26 cellular contexts compared by ENCODE assay signal in genomic region chr20:46108976-46109375, GRCh38.
"Had no signal": no experiment of that assay in that cellular context is flagged by ENCODE, and none has a peak within 500 bp of the region (broad histone marks: within the 10 kb centered on the region; RNA-seq: fewer than 3 reads in every experiment).

No MANE protein-coding gene starts in this region.

- H3K27me3 ChIP-seq: ovary, right lobe of liver, testis had no signal

- H3K4me1 ChIP-seq: left ventricle myocardium inferior, right lobe of liver, testis, transverse colon, uterus had no signal

- H3K36me3 Mint-ChIP-seq: activated CD4-positive, alpha-beta memory T cell treated with anti-CD3 and anti-CD28 coated beads for 36 hours; activated naive CD4-positive, alpha-beta T cell treated with anti-CD3 and anti-CD28 coated beads, Interleukin-2, amount 50 U/mL, for 24 hours had no signal

- H3K4me3 Mint-ChIP-seq: activated CD4-positive, alpha-beta memory T cell treated with anti-CD3 and anti-CD28 coated beads for 36 hours; activated CD4-positive, alpha-beta T cell treated with anti-CD3 and anti-CD28 coated beads, Interleukin-2, amount 10 ng/mL, durations not matched to agents 24 days and 14 days; activated naive CD4-positive, alpha-beta T cell treated with anti-CD3 and anti-CD28 coated beads, Interleukin-2, amount 50 U/mL, for 24 hours; nephron progenitor cell had no signal

- H3K27ac Mint-ChIP-seq: activated CD4-positive, alpha-beta memory T cell treated with anti-CD3 and anti-CD28 coated beads for 36 hours; activated CD4-positive, alpha-beta T cell treated with anti-CD3 and anti-CD28 coated beads, Interleukin-2, amount 10 ng/mL, durations not matched to agents 24 days and 14 days; activated naive CD4-positive, alpha-beta T cell treated with anti-CD3 and anti-CD28 coated beads, Interleukin-2, amount 50 U/mL, for 24 hours; nephron progenitor cell; progenitor cell of endocrine pancreas had no signal

- H3K9me3 Mint-ChIP-seq: activated CD4-positive, alpha-beta memory T cell treated with anti-CD3 and anti-CD28 coated beads for 36 hours; activated CD4-positive, alpha-beta T cell treated with anti-CD3 and anti-CD28 coated beads, Interleukin-2, amount 10 ng/mL, durations not matched to agents 24 days and 14 days; activated naive CD4-positive, alpha-beta T cell treated with anti-CD3 and anti-CD28 coated beads, Interleukin-2, amount 50 U/mL, for 24 hours had no signal

- H3K4me3 ChIP-seq: dorsolateral prefrontal cortex, left ventricle myocardium inferior, lung, mucosa of descending colon, ovary, right lobe of liver, skin epidermis, testis, transverse colon, uterus had no signal

- H3K9me3 ChIP-seq: left ventricle myocardium inferior, mucosa of descending colon, neutrophil, ovary, right lobe of liver, testis, transverse colon, uterus had no signal

- DNase-seq: activated CD4-positive, alpha-beta memory T cell treated with anti-CD3 and anti-CD28 coated beads for 36 hours; activated CD4-positive, alpha-beta T cell treated with anti-CD3 and anti-CD28 coated beads, Interleukin-2, amount 10 ng/mL, durations not matched to agents 24 days and 14 days; activated CD4-positive, CD25-positive, alpha-beta regulatory T cell treated with anti-CD3 and anti-CD28 coated beads, Interleukin-2, amount 50 U/mL, for 72 hours; activated CD8-positive, alpha-beta memory T cell treated with anti-CD3 and anti-CD28 coated beads, Interleukin-2, amount 50 U/mL, for 4 hours; activated T-cell treated with anti-CD3 and anti-CD28 coated beads, Interleukin-2, amount 50 U/mL, for 1 hour; anterior cingulate cortex; dorsolateral prefrontal cortex; effector memory CD4-positive, alpha-beta T cell; left ventricle myocardium inferior; mucosa of descending colon; nephron progenitor cell; ovary; right lobe of liver; stimulated activated CD4-positive, alpha-beta T cell treated with anti-CD3 and anti-CD28 coated beads, Interleukin-4, amount 100 ng/mL, for 4 hours; stimulated activated CD8-positive, alpha-beta memory T cell treated with anti-CD3 and anti-CD28 coated beads, Interleukin-4, amount 100 ng/mL, for 48 hours; stimulated activated naive CD4-positive, alpha-beta T cell; T-helper 9 cell; testis; transverse colon; uterus; WERI-Rb-1 had no signal

- H3K36me3 ChIP-seq: left ventricle myocardium inferior, neutrophil, ovary, right lobe of liver, transverse colon, uterus, WERI-Rb-1 had no signal

- H3K4me1 Mint-ChIP-seq: activated naive CD4-positive, alpha-beta T cell treated with anti-CD3 and anti-CD28 coated beads, Interleukin-2, amount 50 U/mL, for 24 hours; nephron progenitor cell had no signal

- H3K27ac ChIP-seq: dorsolateral prefrontal cortex, left ventricle myocardium inferior, neutrophil, ovary, right lobe of liver, testis, uterus, WERI-Rb-1 had no signal
